Comparison of ENCODE assay signal across 9 cellular contexts in the genomic region with DNA sequence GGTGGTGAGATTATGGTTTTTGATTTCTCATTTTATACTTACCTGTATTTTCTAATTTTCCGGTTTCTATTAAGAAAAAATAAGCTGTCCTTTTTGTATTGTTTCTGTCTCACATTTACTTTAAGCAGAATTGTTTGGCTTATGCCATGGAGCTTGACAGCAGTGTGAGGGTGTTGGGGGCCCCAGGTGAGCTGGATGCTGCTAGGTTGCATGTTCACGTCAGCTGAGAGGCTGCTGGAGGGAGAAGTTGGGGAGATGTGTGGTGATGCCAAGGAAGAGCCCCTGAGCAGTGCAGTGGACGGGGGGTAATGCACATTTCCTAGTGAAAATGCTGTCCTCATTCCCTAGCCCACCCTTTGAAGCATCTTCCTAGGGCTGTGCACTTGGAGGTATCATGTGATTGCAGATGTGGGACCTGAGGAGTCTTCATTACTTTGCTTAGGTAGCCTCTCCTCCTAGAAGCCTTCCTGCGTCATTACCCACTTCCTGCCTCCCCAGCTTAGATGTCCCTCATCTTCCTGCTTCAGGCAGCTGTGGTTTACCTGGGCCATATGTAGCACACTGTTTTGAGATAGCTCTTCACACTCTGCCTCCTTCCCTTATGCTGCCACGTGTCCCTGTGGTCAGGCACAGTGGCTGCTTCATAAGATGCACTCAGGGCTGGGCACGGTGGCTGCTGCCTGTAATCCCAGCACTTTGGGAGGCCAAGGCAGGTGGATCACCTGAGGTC. TPM values are rescaled to one million over a fixed set of nuclear protein-coding genes. Genes with fewer than 3 reads are reported as not detected.
A peak's percentile ranks its signal among the peaks of the same experiment; 100 is the strongest.
DNase-seq lines count a peak whose midpoint lies in the region; ATAC-seq and TF ChIP-seq lines count a peak whose summit lies in the region.
"Had no signal": no experiment of that assay in that cellular context is flagged by ENCODE, and none has a peak within 500 bp of the region (broad histone marks: within the 10 kb centered on the region; RNA-seq: fewer than 3 reads in every experiment).

No MANE protein-coding gene starts in this region.

- TF ChIP-seq CTCF in Calu3 (IDR thresholded peaks at IDR 0.05; ENCODE audit: unreplicated experiment), result no peak

- peaks cover 33% of the 10 kb centered on the region for H3K36me3 Mint-ChIP-seq in Calu3 (ENCODE audit: insufficient read depth, unreplicated experiment)

- no peaks in the 10 kb centered on the region for H3K9me3 Mint-ChIP-seq in Calu3 (ENCODE audit: low read depth, unreplicated experiment)

- no peak overlapping the region for H3K4me3 Mint-ChIP-seq in Calu3 (ENCODE audit: low read depth, unreplicated experiment)

- H3K27me3 Mint-ChIP-seq in Calu3 (ENCODE audit: unreplicated experiment), result no peaks in the 10 kb centered on the region

- CTCF ChIA-PET in Calu3 (lab: Charles Lee), result no interaction called here

- intact Hi-C loops in Calu3 (cut with micrococcal nuclease; ENCODE audit: unreplicated experiment), result no loop called here

- DNase-seq in activated T-cell treated with anti-CD3 and anti-CD28 coated beads for 48 hours (ENCODE audit: low read depth), result peak; percentile 52
- peak in 3 of 4 experiments; percentile 28 to 46 (median 39) for DNase-seq in stimulated activated CD4-positive, alpha-beta T cell treated with anti-CD3 and anti-CD28 coated beads, Interleukin-1b, Interleukin-23, amount 100 ng/mL, for 24 hours (ENCODE audit: low read depth in 4 of 4, low spot score in 1 of 4)
- DNase-seq in COR-L47 (lab: John Stamatoyannopoulos, UW), result no peak
- no peak for DNase-seq in NCI-H524 treated with DMSO at 0.1 percent for 48 hours (lab: John Stamatoyannopoulos, UW)
- no peak for DNase-seq in kidney tubule cell (ENCODE audit: low spot score)
- no peak for DNase-seq in Calu3

- peak; percentile 60 for ATAC-seq in GM19324 (IDR thresholded peaks at IDR 0.05; ENCODE audit: low FRiP score, unreplicated experiment)
- ATAC-seq in HG03457 (IDR thresholded peaks at IDR 0.05; ENCODE audit: unreplicated experiment), result peak; percentile 71
- ATAC-seq: gastrocnemius medialis had no signal

- BruUV-seq in Calu3 (replicated peaks; lab: Mats Ljungman, UMichigan), result no TSS peak

- H3K4me1 Mint-ChIP-seq in Calu3 (ENCODE audit: low read depth, unreplicated experiment), result no peaks in the 10 kb centered on the region

- no peak overlapping the region for H3K27ac Mint-ChIP-seq in Calu3 (ENCODE audit: unreplicated experiment)

RNA-seq across cellular contexts. Expression of a gene that starts 16.2 kb away (rescaled TPM):
- total RNA-seq in Calu3 (2022), result 45.0 and 47.6 TPM in 2 replicates

RNA-seq across cellular contexts. Expression of a gene that starts 39.9 kb away (rescaled TPM):
- not detected in 2 replicates for total RNA-seq in Calu3 (2022)

Comparison
In these comparisons a context has a peak if more than half of its experiments do, and no peak if none do; other contexts are left out.
1. DNase-seq: peak in activated T-cell treated with anti-CD3 and anti-CD28 coated beads for 48 hours (single experiment) and stimulated activated CD4-positive, alpha-beta T cell treated with anti-CD3 and anti-CD28 coated beads, Interleukin-1b, Interleukin-23, amount 100 ng/mL, for 24 hours (3 of 4); none in COR-L47 (single experiment), NCI-H524 treated with DMSO at 0.1 percent for 48 hours (single experiment), kidney tubule cell (single experiment) and Calu3 (single experiment).